20 cellular contexts compared by ENCODE assay signal in the genomic region with DNA sequence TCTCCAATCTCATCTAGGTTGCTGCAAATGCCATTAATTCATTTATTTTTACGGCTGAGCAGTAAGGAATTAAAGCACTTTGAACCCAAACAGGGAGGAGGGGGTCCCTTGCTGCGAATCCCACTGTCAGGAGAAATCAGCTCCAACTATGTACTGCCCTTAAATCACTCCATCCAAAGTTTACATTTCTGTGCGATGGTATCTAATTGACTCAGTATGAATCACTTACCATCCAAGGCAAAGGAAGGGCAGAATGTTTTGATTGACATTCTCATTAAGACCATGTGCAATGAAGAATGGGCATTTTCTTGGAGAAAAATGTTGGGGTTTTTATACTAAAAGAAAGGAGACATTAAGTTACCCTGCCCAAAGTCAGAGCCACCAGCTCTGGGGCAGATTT. TPM values are rescaled to one million over a fixed set of nuclear protein-coding genes. Genes with fewer than 3 reads are reported as not detected.
DNase-seq lines count a peak whose midpoint lies in the region; ATAC-seq, FAIRE-seq and TF ChIP-seq lines count a peak whose summit lies in the region.
"Had no signal": no experiment of that assay in that cellular context is flagged by ENCODE, and none has a peak within 500 bp of the region (broad histone marks: within the 10 kb centered on the region; RNA-seq: fewer than 3 reads in every experiment).

No MANE protein-coding gene starts in this region.

- intact Hi-C loops in Right ventricle myocardium superior (cut with DNase I) = no loop called here

- DNase-seq in AG10803 (ENCODE audit: low read depth) (peak; percentile 22), RPMI7951 (ENCODE audit: low read depth) (peak; percentile 52), bronchial epithelial cell (ENCODE audit: low read depth) (peak; percentile 7), iris pigment epithelial cell (ENCODE audit: low read depth) (peak; percentile 13), Right ventricle myocardium superior (no peak)
- DNase-seq in activated CD8-positive, alpha-beta memory T cell treated with anti-CD3 and anti-CD28 coated beads, Interleukin-2, amount 50 U/mL, for 4 hours = no peak
- DNase-seq: activated CD4-positive, alpha-beta T cell treated with anti-CD3 and anti-CD28 coated beads, Interleukin-2, amount 50 U/mL, for 1 hour; activated CD8-positive, alpha-beta memory T cell treated with anti-CD3 and anti-CD28 coated beads, Interleukin-2, amount 50 U/mL, for 48 hours; activated effector memory CD4-positive, alpha-beta T cell treated with Interleukin-2 at 50 U/mL for 16 hours; activated naive CD8-positive, alpha-beta T cell treated with anti-CD3 and anti-CD28 coated beads, Interleukin-2, amount 50 U/mL, for 24 hours; DMS153; heart right ventricle; KG1; NCI-H2029 treated with DMSO at 0.1 percent for 48 hours; NCI-H345; PC-3; spleen; stimulated activated CD4-positive, alpha-beta T cell treated with anti-CD3 and anti-CD28 coated beads, Interleukin-4, amount 100 ng/mL, for 4 hours had no signal

- no peak for FAIRE-seq in bronchial epithelial cell (lab: Jason Lieb, UNC)

- ATAC-seq in GM19324 (IDR thresholded peaks at IDR 0.05; ENCODE audit: low FRiP score, unreplicated experiment) (no peak), GM21576 (IDR thresholded peaks at IDR 0.05; ENCODE audit: unreplicated experiment) (no peak), Right ventricle myocardium superior (ENCODE audit: poor library complexity) (no peak)
- ATAC-seq: activated naive CD8-positive, alpha-beta T cell treated with anti-CD3 and anti-CD28 coated beads, Interleukin-2, amount 50 U/mL, for 24 hours; heart right ventricle; PC-3 had no signal

- H3K36me3 ChIP-seq in bronchial epithelial cell (ENCODE audit: control insufficient read depth, insufficient read depth, low read length) = no peaks in the 10 kb centered on the region
- H3K36me3 ChIP-seq: heart right ventricle, spleen had no signal

- TF ChIP-seq CTCF in AG10803 (conservative IDR thresholded peaks at IDR 0.05; ENCODE audit: low read length) (no peak), bronchial epithelial cell (IDR thresholded peaks at IDR 0.05; ENCODE audit: insufficient read depth, low read length, severe bottlenecking) (no peak)

- no peaks in the 10 kb centered on the region for H3K27me3 ChIP-seq in bronchial epithelial cell (ENCODE audit: control insufficient read depth, insufficient read depth, low read length)

- H3K4me3 ChIP-seq in AG10803 (ENCODE audit: low read length) (no peak overlapping the region), bronchial epithelial cell (ENCODE audit: low read depth, low read length) (no peak overlapping the region)
- H3K4me3 ChIP-seq: heart right ventricle, spleen had no signal

RNA-seq across cellular contexts. Expression of a gene that starts 47.7 kb away (rescaled TPM):
- 3.0 and 4.0 TPM in 2 replicates for total RNA-seq in RPMI7951 (2014; rRNA removed; shearing (Covaris generic))
- total RNA-seq in bronchial epithelial cell (under 0.01 and 1.2 TPM in 2 replicates), Right ventricle myocardium superior (1.7 TPM)
- total RNA-seq: PC-3 had no signal

Comparison
In these comparisons a context has a peak if more than half of its experiments do, and no peak if none do; other contexts are left out.
1. DNase-seq: peak in AG10803 (single experiment), RPMI7951 (single experiment), bronchial epithelial cell (single experiment) and iris pigment epithelial cell (single experiment); none in Right ventricle myocardium superior (single experiment) and activated CD8-positive, alpha-beta memory T cell treated with anti-CD3 and anti-CD28 coated beads, Interleukin-2, amount 50 U/mL, for 4 hours (single experiment).